Comparison of ENCODE assay signal across 1 cellular context in genomic region chr4:7043521-7044414, GRCh38.
TF ChIP-seq lines count a peak whose summit lies in the region.

No MANE protein-coding gene starts in this region.

TF ChIP-seq in IMR-90, 13 proteins besides CTCF, POLR2A, EP300 and RAD21 (continued from another document):
- TF ChIP-seq FOS (IDR thresholded peaks at IDR 0.05; ENCODE audit: low read depth, low read length) = no peak
- no peak for TF ChIP-seq MAFK (IDR thresholded peaks at IDR 0.05; ENCODE audit: low read depth, low read length)
- TF ChIP-seq MAZ (IDR thresholded peaks at IDR 0.05; ENCODE audit: borderline replicate concordance, low read depth, low read length) = peak; percentile 19; the same call in 1 of the 2 replicates
- no peak for TF ChIP-seq SMC3 (IDR thresholded peaks at IDR 0.05; ENCODE audit: low read depth, low read length)
- TF ChIP-seq ELK1 (IDR thresholded peaks at IDR 0.05; ENCODE audit: borderline replicate concordance, low read depth, low read length) = no peak
- TF ChIP-seq RCOR1 (IDR thresholded peaks at IDR 0.05; ENCODE audit: insufficient replicate concordance, low read length) = no peak
- TF ChIP-seq USF2 (IDR thresholded peaks at IDR 0.05; ENCODE audit: low read depth, low read length) = no peak
- no peak for TF ChIP-seq NFE2L2 (IDR thresholded peaks at IDR 0.05; ENCODE audit: low read depth, low read length)
TF ChIP-seq in IMR-90: peak in this region for 3.
